1 cellular context compared by ENCODE assay signal in the genomic region with DNA sequence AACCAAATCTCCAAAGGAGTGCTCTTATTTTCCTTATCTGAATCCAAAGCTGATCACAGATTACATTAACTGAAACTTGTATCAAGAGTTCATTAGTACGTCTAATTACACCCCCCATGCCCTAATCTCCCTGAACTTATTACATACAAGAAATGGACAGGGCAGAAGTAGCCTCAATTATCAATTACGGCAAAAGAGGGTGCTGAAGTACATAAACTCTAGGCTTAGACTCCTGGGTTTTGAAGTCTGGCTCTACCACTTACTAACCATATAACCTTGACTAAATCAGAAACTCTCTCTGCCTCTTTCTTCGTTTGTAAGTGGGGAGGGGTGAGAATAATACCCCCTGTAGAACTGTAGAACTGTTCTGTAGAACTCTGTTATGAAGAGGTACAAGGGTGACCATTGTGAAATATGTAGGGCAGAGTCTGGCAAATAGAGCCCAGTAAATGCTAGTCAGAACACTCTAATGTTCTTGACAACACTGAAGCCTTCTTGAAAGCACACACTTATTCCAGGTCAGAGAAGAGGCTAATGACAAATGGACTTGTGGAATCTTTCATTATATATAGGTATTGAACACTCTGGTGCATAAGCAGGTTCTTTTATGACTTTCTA.
TF ChIP-seq lines count a peak whose summit lies in the region.

No MANE protein-coding gene starts in this region.

TF ChIP-seq in HepG2, 621 proteins besides CTCF, POLR2A, EP300 and RAD21:
- TF ChIP-seq ZNF558 (CRISPR knock-in tag; IDR thresholded peaks at IDR 0.05; ENCODE audit: borderline replicate concordance) (no peak), ZZZ3 (CRISPR knock-in tag; IDR thresholded peaks at IDR 0.05; ENCODE audit: borderline replicate concordance) (no peak), CBX2 (IDR thresholded peaks at IDR 0.05; ENCODE audit: low read depth, low read length) (no peak), CBX2 (CRISPR knock-in tag; IDR thresholded peaks at IDR 0.05; ENCODE audit: low read depth) (no peak), ZBTB21 (CRISPR knock-in tag; IDR thresholded peaks at IDR 0.05) (no peak), FIP1L1 (IDR thresholded peaks at IDR 0.05; ENCODE audit: borderline replicate concordance, insufficient read depth, low read depth, low read length) (no peak), ARHGAP35 (CRISPR knock-in tag; IDR thresholded peaks at IDR 0.05; ENCODE audit: borderline replicate concordance) (no peak), ONECUT2 (CRISPR knock-in tag; IDR thresholded peaks at IDR 0.05) (no peak)
- TF ChIP-seq, protein P1, sequence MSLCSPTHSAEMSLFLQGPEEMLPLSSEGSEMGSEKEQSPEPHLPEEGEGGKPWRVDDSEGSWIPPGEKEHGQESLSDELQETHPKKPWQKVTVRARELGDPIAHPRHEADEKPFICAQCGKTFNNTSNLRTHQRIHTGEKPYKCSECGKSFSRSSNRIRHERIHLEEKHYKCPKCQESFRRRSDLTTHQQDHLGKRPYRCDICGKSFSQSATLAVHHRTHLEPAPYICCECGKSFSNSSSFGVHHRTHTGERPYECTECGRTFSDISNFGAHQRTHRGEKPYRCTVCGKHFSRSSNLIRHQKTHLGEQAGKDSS (CRISPR knock-in tag; IDR thresholded peaks at IDR 0.05; ENCODE audit: borderline replicate concordance, low read depth), result no peak
- TF ChIP-seq, protein P2, sequence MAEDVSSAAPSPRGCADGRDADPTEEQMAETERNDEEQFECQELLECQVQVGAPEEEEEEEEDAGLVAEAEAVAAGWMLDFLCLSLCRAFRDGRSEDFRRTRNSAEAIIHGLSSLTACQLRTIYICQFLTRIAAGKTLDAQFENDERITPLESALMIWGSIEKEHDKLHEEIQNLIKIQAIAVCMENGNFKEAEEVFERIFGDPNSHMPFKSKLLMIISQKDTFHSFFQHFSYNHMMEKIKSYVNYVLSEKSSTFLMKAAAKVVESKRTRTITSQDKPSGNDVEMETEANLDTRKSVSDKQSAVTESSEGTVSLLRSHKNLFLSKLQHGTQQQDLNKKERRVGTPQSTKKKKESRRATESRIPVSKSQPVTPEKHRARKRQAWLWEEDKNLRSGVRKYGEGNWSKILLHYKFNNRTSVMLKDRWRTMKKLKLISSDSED (CRISPR knock-in tag; IDR thresholded peaks at IDR 0.05), result no peak
- TF ChIP-seq, protein P3, sequence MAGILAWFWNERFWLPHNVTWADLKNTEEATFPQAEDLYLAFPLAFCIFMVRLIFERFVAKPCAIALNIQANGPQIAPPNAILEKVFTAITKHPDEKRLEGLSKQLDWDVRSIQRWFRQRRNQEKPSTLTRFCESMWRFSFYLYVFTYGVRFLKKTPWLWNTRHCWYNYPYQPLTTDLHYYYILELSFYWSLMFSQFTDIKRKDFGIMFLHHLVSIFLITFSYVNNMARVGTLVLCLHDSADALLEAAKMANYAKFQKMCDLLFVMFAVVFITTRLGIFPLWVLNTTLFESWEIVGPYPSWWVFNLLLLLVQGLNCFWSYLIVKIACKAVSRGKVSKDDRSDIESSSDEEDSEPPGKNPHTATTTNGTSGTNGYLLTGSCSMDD (CRISPR knock-in tag; IDR thresholded peaks at IDR 0.05), result no peak
- TF ChIP-seq, protein P4, sequence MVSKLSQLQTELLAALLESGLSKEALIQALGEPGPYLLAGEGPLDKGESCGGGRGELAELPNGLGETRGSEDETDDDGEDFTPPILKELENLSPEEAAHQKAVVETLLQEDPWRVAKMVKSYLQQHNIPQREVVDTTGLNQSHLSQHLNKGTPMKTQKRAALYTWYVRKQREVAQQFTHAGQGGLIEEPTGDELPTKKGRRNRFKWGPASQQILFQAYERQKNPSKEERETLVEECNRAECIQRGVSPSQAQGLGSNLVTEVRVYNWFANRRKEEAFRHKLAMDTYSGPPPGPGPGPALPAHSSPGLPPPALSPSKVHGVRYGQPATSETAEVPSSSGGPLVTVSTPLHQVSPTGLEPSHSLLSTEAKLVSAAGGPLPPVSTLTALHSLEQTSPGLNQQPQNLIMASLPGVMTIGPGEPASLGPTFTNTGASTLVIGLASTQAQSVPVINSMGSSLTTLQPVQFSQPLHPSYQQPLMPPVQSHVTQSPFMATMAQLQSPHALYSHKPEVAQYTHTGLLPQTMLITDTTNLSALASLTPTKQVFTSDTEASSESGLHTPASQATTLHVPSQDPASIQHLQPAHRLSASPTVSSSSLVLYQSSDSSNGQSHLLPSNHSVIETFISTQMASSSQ (IDR thresholded peaks at IDR 0.05; ENCODE audit: low read depth), result no peak
- TF ChIP-seq, protein P4 (CRISPR knock-in tag; IDR thresholded peaks at IDR 0.05; ENCODE audit: borderline replicate concordance), result no peak
